In genomic region chr2:40190457-40190856, GRCh38 we compare ENCODE assay signal across 30 cellular contexts.
"Had no signal": no experiment of that assay in that cellular context is flagged by ENCODE, and none has a peak within 500 bp of the region (broad histone marks: within the 10 kb centered on the region; RNA-seq: fewer than 3 reads in every experiment).

No MANE protein-coding gene starts in this region.

- H3K36me3 ChIP-seq: esophagus muscularis mucosa, gastrocnemius medialis, WERI-Rb-1 had no signal

- DNase-seq: activated B cell treated with CpG ODN at 0.5 μM for 24 hours; activated CD4-positive, alpha-beta T cell treated with anti-CD3 and anti-CD28 coated beads for 48 hours; activated CD4-positive, alpha-beta T cell treated with anti-CD3 and anti-CD28 coated beads, Interleukin-2, amount 50 U/mL, for 1 hour; activated CD4-positive, alpha-beta T cell treated with anti-CD3 and anti-CD28 coated beads, Interleukin-2, amount 50 U/mL, for 48 hours; activated CD8-positive, alpha-beta memory T cell treated with anti-CD3 and anti-CD28 coated beads for 24 hours; activated CD8-positive, alpha-beta T cell treated with anti-CD3 and anti-CD28 coated beads for 36 hours; activated effector memory CD4-positive, alpha-beta T cell treated with Interleukin-2 at 50 U/mL for 16 hours; activated gamma-delta T cell treated with Interleukin-2 at 50 U/mL for 16 hours; activated naive CD4-positive, alpha-beta T cell treated with anti-CD3 and anti-CD28 coated beads, Interleukin-2, amount 50 U/mL, for 16 hours; activated naive CD4-positive, alpha-beta T cell treated with Interleukin-2 at 50 U/mL for 16 hours; activated T-cell treated with anti-CD3 and anti-CD28 coated beads, Interleukin-2, amount 50 U/mL, for 4 hours; amniotic stem cell; anterior cingulate cortex; body of pancreas; central memory CD4-positive, alpha-beta T cell; cerebellar nuclear complex; dorsolateral prefrontal cortex; effector memory CD4-positive, alpha-beta T cell; erythroblast; foreskin keratinocyte; gastrocnemius medialis; glutamatergic neuron; heart left ventricle; T-helper 17 cell; T1000; WERI-Rb-1 had no signal

- H3K4me1 ChIP-seq: gastrocnemius medialis had no signal

- H3K9me3 ChIP-seq: body of pancreas, esophagus muscularis mucosa, gastrocnemius medialis, heart left ventricle had no signal

- H3K4me3 ChIP-seq: body of pancreas, coronary artery, dorsolateral prefrontal cortex, esophagus muscularis mucosa, gastrocnemius medialis, heart left ventricle had no signal

- H3K27me3 ChIP-seq: body of pancreas, dorsolateral prefrontal cortex, esophagus muscularis mucosa, foreskin keratinocyte, gastrocnemius medialis, heart left ventricle had no signal

- ATAC-seq: activated CD4-positive, CD25-positive, alpha-beta regulatory T cell treated with anti-CD3 and anti-CD28 coated beads, Interleukin-2, amount 50 U/mL, for 24 hours; activated CD8-positive, alpha-beta T cell treated with anti-CD3 and anti-CD28 coated beads for 36 hours; activated T-cell treated with anti-CD3 and anti-CD28 coated beads, Interleukin-2, amount 50 U/mL, for 4 hours; activated T-helper 17 cell treated with anti-CD3 and anti-CD28 coated beads, Interleukin-2, amount 50 U/mL, for 72 hours; body of pancreas; foreskin keratinocyte; gastrocnemius medialis; heart left ventricle; T-helper 17 cell had no signal

- H3K27ac ChIP-seq: body of pancreas, coronary artery, dorsolateral prefrontal cortex, esophagus muscularis mucosa, foreskin keratinocyte, gastrocnemius medialis, heart left ventricle, WERI-Rb-1 had no signal
